In genomic region chr5:67605730-67606585, GRCh38 we compare ENCODE assay signal across 21 cellular contexts.
"Had no signal": no experiment of that assay in that cellular context is flagged by ENCODE, and none has a peak within 500 bp of the region (broad histone marks: within the 10 kb centered on the region; RNA-seq: fewer than 3 reads in every experiment).

No MANE protein-coding gene starts in this region.

- H3K27me3 ChIP-seq: dorsolateral prefrontal cortex, gastrocnemius medialis, transverse colon, upper lobe of right lung, vagina had no signal

- H3K4me3 ChIP-seq: dorsolateral prefrontal cortex, gastrocnemius medialis, left ventricle myocardium inferior, lower lobe of right lung, prostate gland, skin epidermis, transverse colon, upper lobe of right lung, vagina had no signal

- H3K36me3 ChIP-seq: gastrocnemius medialis, left ventricle myocardium inferior, lower lobe of right lung, prostate gland, transverse colon, upper lobe of right lung, vagina had no signal

- H3K27ac ChIP-seq: dorsolateral prefrontal cortex, epithelial cell of prostate, gastrocnemius medialis, left ventricle myocardium inferior, lower lobe of right lung, prostate gland, skin epidermis, transverse colon, upper lobe of right lung, vagina had no signal

- ATAC-seq: esophagus mucosa; gastrocnemius medialis; lower lobe of right lung; natural killer cell; right cardiac atrium; stimulated activated naive B cell treated with anti-CD40 and anti-IgM and Interleukin-4, amounts not matched to agents 10 μg/mL and 1 μg/mL and 100 μg/mL, for 72 hours; upper lobe of right lung had no signal

- H3K4me1 ChIP-seq: gastrocnemius medialis, left ventricle myocardium inferior, lower lobe of right lung, prostate gland, upper lobe of right lung, vagina had no signal

- H3K9me3 ChIP-seq: gastrocnemius medialis, lower lobe of right lung, prostate gland, transverse colon, upper lobe of right lung, vagina had no signal

- DNase-seq: cerebellar nuclear complex; dorsolateral prefrontal cortex; effector CD4-positive, alpha-beta T cell; foreskin fibroblast; gastrocnemius medialis; head of caudate nucleus; kidney; left ventricle myocardium inferior; lower lobe of right lung; natural killer cell; right cardiac atrium; stimulated activated CD4-positive, alpha-beta T cell treated with anti-CD3 and anti-CD28 coated beads, Interleukin-15, amount 100 ng/mL, for 24 hours; stimulated activated CD4-positive, alpha-beta T cell treated with anti-CD3 and anti-CD28 coated beads, Interleukin-2, amount 100 ng/mL, for 48 hours; stimulated activated naive B cell treated with anti-CD40 and anti-IgM and Interleukin-4, amounts not matched to agents 10 μg/mL and 1 μg/mL and 100 μg/mL, for 72 hours; transverse colon; upper lobe of right lung had no signal
